In genomic region chr10:10067644-10068043, GRCh38 we compare ENCODE assay signal across 8 cellular contexts.
"Had no signal": no experiment of that assay in that cellular context is flagged by ENCODE, and none has a peak within 500 bp of the region (broad histone marks: within the 10 kb centered on the region; RNA-seq: fewer than 3 reads in every experiment).

No MANE protein-coding gene starts in this region.

- ATAC-seq: GM12878 had no signal

- H3K4me3 ChIP-seq: GM12878 had no signal

- DNase-seq: GDM1, GF-D8 had no signal

- FAIRE-seq: G401.6, GM12878, GM12891, GM12892, GM18507, GM19239 had no signal
